14 cellular contexts compared by ENCODE assay signal in genomic region chr3:192869131-192870027, GRCh38. TPM values are rescaled to one million over a fixed set of nuclear protein-coding genes. Genes with fewer than 3 reads are reported as not detected.
DNase-seq lines count a peak whose midpoint lies in the region; ATAC-seq and TF ChIP-seq lines count a peak whose summit lies in the region.
"Had no signal": no experiment of that assay in that cellular context is flagged by ENCODE, and none has a peak within 500 bp of the region (broad histone marks: within the 10 kb centered on the region; RNA-seq: fewer than 3 reads in every experiment).

No MANE protein-coding gene starts in this region.

- peaks cover 43% of the 10 kb centered on the region for H3K4me1 Mint-ChIP-seq in neural progenitor cell

- H3F3A ChIP-seq in neural progenitor cell (ENCODE audit: low read depth) = no peaks in the 10 kb centered on the region

- peaks cover 2% of the 10 kb centered on the region for H3K27me3 Mint-ChIP-seq in neural progenitor cell (ENCODE audit: insufficient read depth, low read depth)
- H3K27me3 Mint-ChIP-seq: activated CD4-positive, alpha-beta memory T cell treated with anti-CD3 and anti-CD28 coated beads for 36 hours; activated naive CD8-positive, alpha-beta T cell had no signal

- peaks cover 17% of the 10 kb centered on the region for H3K4me1 ChIP-seq in neural progenitor cell

- H3K36me3 Mint-ChIP-seq in neural progenitor cell = no peaks in the 10 kb centered on the region
- no peaks in the 10 kb centered on the region for H3K36me3 Mint-ChIP-seq in activated naive CD4-positive, alpha-beta T cell treated with anti-CD3 and anti-CD28 coated beads, Interleukin-2, amount 50 U/mL, for 72 hours
- H3K36me3 Mint-ChIP-seq: activated naive CD8-positive, alpha-beta T cell had no signal

- H3K4me3 ChIP-seq in neural progenitor cell = no peak overlapping the region
- H3K4me3 ChIP-seq: BLaER1 treated with 17β-estradiol and CSF1 and Interleukin-3, amounts not matched to agents 10 nM and 100 nM had no signal

- no peak overlapping the region for H3K27ac Mint-ChIP-seq in neural progenitor cell
- H3K27ac Mint-ChIP-seq in activated naive CD4-positive, alpha-beta T cell treated with anti-CD3 and anti-CD28 coated beads, Interleukin-2, amount 50 U/mL, for 72 hours = no peak overlapping the region
- H3K27ac Mint-ChIP-seq: activated CD4-positive, alpha-beta memory T cell treated with anti-CD3 and anti-CD28 coated beads for 36 hours; activated naive CD8-positive, alpha-beta T cell had no signal

- ATAC-seq in GM19023 (IDR thresholded peaks at IDR 0.05; ENCODE audit: unreplicated experiment) (no peak), HG03135 (IDR thresholded peaks at IDR 0.05; ENCODE audit: unreplicated experiment) (no peak)
- ATAC-seq in activated naive CD4-positive, alpha-beta T cell treated with anti-CD3 and anti-CD28 coated beads, Interleukin-2, amount 50 U/mL, for 72 hours = no peak

- H3K4me2 ChIP-seq in neural progenitor cell = peak overlapping the region; percentile 18

- H3K9ac ChIP-seq in neural progenitor cell = no peak overlapping the region
- H3K9ac ChIP-seq: BLaER1 treated with 17β-estradiol and CSF1 and Interleukin-3, amounts not matched to agents 10 nM and 100 nM had no signal

- no peaks in the 10 kb centered on the region for H3K36me3 ChIP-seq in neural progenitor cell
- H3K36me3 ChIP-seq: BLaER1 treated with 17β-estradiol and CSF1 and Interleukin-3, amounts not matched to agents 10 nM and 100 nM had no signal

- no peaks in the 10 kb centered on the region for H3K9me3 ChIP-seq in neural progenitor cell (ENCODE audit: low read depth)
- H3K9me3 ChIP-seq: BLaER1 treated with 17β-estradiol and CSF1 and Interleukin-3, amounts not matched to agents 10 nM and 100 nM had no signal

- no peak overlapping the region for H3K27ac ChIP-seq in neural progenitor cell
- H3K27ac ChIP-seq: BLaER1 treated with 17β-estradiol and CSF1 and Interleukin-3, amounts not matched to agents 10 nM and 100 nM had no signal

- H3K9me3 Mint-ChIP-seq in neural progenitor cell = peaks cover 7% of the 10 kb centered on the region
- peaks cover 0 to 5% of the 10 kb centered on the region in 2 donors for H3K9me3 Mint-ChIP-seq in activated naive CD4-positive, alpha-beta T cell treated with anti-CD3 and anti-CD28 coated beads, Interleukin-2, amount 50 U/mL, for 72 hours
- H3K9me3 Mint-ChIP-seq: activated CD4-positive, alpha-beta memory T cell treated with anti-CD3 and anti-CD28 coated beads for 36 hours had no signal

- H3K27me3 ChIP-seq in neural progenitor cell = no peaks in the 10 kb centered on the region
- H3K27me3 ChIP-seq: BLaER1 treated with 17β-estradiol and CSF1 and Interleukin-3, amounts not matched to agents 10 nM and 100 nM had no signal

- no peak overlapping the region for H2AFZ ChIP-seq in neural progenitor cell (replicated peaks)

- no peak overlapping the region for H3K4me3 Mint-ChIP-seq in neural progenitor cell
- H3K4me3 Mint-ChIP-seq: activated CD4-positive, alpha-beta memory T cell treated with anti-CD3 and anti-CD28 coated beads for 36 hours; activated naive CD8-positive, alpha-beta T cell had no signal

- peaks cover 9% of the 10 kb centered on the region for H4K20me1 ChIP-seq in neural progenitor cell (ENCODE audit: low read depth)
- H4K20me1 ChIP-seq: BLaER1 treated with 17β-estradiol and CSF1 and Interleukin-3, amounts not matched to agents 10 nM and 100 nM had no signal

- no peak for TF ChIP-seq CTCF in neural progenitor cell (IDR thresholded peaks at IDR 0.05)

- H3K79me2 ChIP-seq in neural progenitor cell (ENCODE audit: low read depth) = peaks cover 13% of the 10 kb centered on the region

- DNase-seq in Ammon's horn (ENCODE audit: low spot score) (peak; percentile 27), RPMI7951 (ENCODE audit: low read depth) (peak; percentile 78), fibroblast of peridontal ligament (ENCODE audit: extremely low read depth) (peak; percentile 37), neural progenitor cell (ENCODE audit: low spot score) (no peak), germinal center (ENCODE audit: low spot score) (no peak)
- no peak for DNase-seq in activated naive CD4-positive, alpha-beta T cell treated with anti-CD3 and anti-CD28 coated beads, Interleukin-2, amount 50 U/mL, for 72 hours (ENCODE audit: low spot score in 2 of 2)
- DNase-seq: activated CD4-positive, alpha-beta memory T cell treated with anti-CD3 and anti-CD28 coated beads for 36 hours; effector memory CD4-positive, alpha-beta T cell; NCI-H510A treated with DMSO at 0.1 percent for 48 hours; stimulated activated CD4-positive, alpha-beta T cell treated with anti-CD3 and anti-CD28 coated beads, Interleukin-4, amount 100 ng/mL, for 4 hours had no signal

RNA-seq across cellular contexts. Expression of gene MB21D2, which starts 48.3 kb away (rescaled TPM):
- total RNA-seq in RPMI7951 (2014; rRNA removed; shearing (Covaris generic)) = 8.8 and 8.9 TPM in 2 replicates
- 11.3 and 15.1 TPM in 2 replicates for total RNA-seq in neural progenitor cell (ENCODE audit: low replicate concordance)
- total RNA-seq in activated naive CD4-positive, alpha-beta T cell treated with anti-CD3 and anti-CD28 coated beads, Interleukin-2, amount 50 U/mL, for 72 hours = 1 to 10 TPM; 1.5 to 3.7 TPM

Comparison
In these comparisons a context has a peak if more than half of its experiments do, and no peak if none do; other contexts are left out.
1. DNase-seq: peak in Ammon's horn (single experiment), RPMI7951 (single experiment) and fibroblast of peridontal ligament (single experiment); none in neural progenitor cell (single experiment), activated naive CD4-positive, alpha-beta T cell treated with anti-CD3 and anti-CD28 coated beads, Interleukin-2, amount 50 U/mL, for 72 hours (0 of 2) and germinal center (single experiment).